Comparison of ENCODE assay signal across 13 cellular contexts in the genomic region with DNA sequence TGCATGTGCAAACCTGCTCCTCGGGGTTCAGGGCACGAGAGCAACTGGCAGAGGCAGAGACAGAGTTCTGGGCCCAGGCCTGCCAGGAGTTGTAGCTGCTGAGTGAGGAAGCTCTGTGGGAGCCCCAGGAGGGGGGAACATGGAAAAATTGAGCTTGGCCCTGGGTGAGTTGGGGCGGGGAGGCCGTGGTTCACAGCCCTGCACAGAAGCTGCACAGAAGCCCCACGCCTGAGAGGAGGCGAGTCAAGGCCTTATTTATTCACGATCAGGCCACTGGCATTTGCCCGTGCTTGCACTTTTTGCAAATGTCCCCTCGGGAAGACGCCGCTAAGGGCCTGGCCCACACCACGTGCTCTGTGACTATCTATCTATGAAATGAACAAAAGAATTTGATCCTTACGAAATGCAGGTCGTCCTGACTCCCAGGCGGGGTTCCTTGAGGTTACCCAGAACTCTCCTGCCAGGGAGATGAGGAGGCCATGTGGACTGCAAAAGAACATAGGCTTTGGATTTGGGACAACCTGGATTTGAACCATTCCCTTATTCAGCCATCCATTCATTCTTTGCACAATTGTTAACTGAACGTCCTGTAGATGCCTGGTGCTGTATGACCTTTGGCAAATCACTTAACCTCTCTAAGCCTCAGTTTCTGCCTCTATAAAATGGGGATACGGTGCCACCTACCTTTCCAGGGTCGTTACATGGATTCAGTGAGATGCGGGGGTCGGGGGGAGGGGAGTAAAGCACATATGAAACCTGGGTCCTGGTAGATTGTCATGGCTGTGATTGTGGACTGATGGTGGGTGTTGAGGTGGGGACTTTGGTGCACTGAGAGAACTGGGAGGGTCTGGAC. TPM values are rescaled to one million over a fixed set of nuclear protein-coding genes. Genes with fewer than 3 reads are reported as not detected.
DNase-seq lines count a peak whose midpoint lies in the region; ATAC-seq and TF ChIP-seq lines count a peak whose summit lies in the region.
"Had no signal": no experiment of that assay in that cellular context is flagged by ENCODE, and none has a peak within 500 bp of the region (broad histone marks: within the 10 kb centered on the region; RNA-seq: fewer than 3 reads in every experiment).

No MANE protein-coding gene starts in this region.

- DNase-seq in AG10803 (ENCODE audit: low read depth) (peak; percentile 87), WTC11 (ENCODE audit: low spot score) (no peak), fibroblast of villous mesenchyme (ENCODE audit: low read depth) (peak; percentile 79), neural progenitor cell (ENCODE audit: low spot score) (no peak), KG1 (lab: John Stamatoyannopoulos, UW) (no peak), ascending aorta (ENCODE audit: low spot score in 2 of 2) (no peak)
- no peak for DNase-seq in activated T-cell treated with anti-CD3 and anti-CD28 coated beads, Interleukin-2, amount 50 U/mL, for 1 hour
- DNase-seq: activated CD4-positive, alpha-beta memory T cell treated with anti-CD3 and anti-CD28 coated beads for 36 hours; activated naive CD4-positive, alpha-beta T cell treated with Interleukin-2 at 50 U/mL for 16 hours; cortex of kidney; DND-41; T-helper 1 cell had no signal

- intact Hi-C loops in ascending aorta (cut with DNase I) = loop anchor here (10.0 kb wide), 1 partner anchor 212 kb away; the partner anchor contains the start of gene AKNA

- H3K9me3 Mint-ChIP-seq in WTC11 (no peaks in the 10 kb centered on the region), neural progenitor cell (no peaks in the 10 kb centered on the region)
- H3K9me3 Mint-ChIP-seq: activated CD4-positive, alpha-beta memory T cell treated with anti-CD3 and anti-CD28 coated beads for 36 hours had no signal

- H3K27me3 Mint-ChIP-seq in WTC11 (ENCODE audit: low read depth) (no peaks in the 10 kb centered on the region), neural progenitor cell (ENCODE audit: insufficient read depth, low read depth) (peaks cover 5% of the 10 kb centered on the region)
- H3K27me3 Mint-ChIP-seq: activated CD4-positive, alpha-beta memory T cell treated with anti-CD3 and anti-CD28 coated beads for 36 hours had no signal

- no peak overlapping the region for H3K9ac ChIP-seq in neural progenitor cell

- POLR2A ChIA-PET in WTC11 (lab: Charles Lee) = no interaction called here

- peaks cover 18% of the 10 kb centered on the region for H3F3A ChIP-seq in neural progenitor cell (ENCODE audit: low read depth)

- H3K4me3 ChIP-seq in AG10803 (ENCODE audit: low read length) = no peak overlapping the region
- no peak overlapping the region for H3K4me3 ChIP-seq in fibroblast of villous mesenchyme (ENCODE audit: low read depth, low read length)
- H3K4me3 ChIP-seq in neural progenitor cell = no peak overlapping the region
- H3K4me3 ChIP-seq in ascending aorta = no peak overlapping the region

- ATAC-seq in WTC11 = no peak
- ATAC-seq in GM18907 (IDR thresholded peaks at IDR 0.05; ENCODE audit: unreplicated experiment) = no peak

- H3K4me2 ChIP-seq in neural progenitor cell = no peak overlapping the region

- H3K27ac ChIP-seq in neural progenitor cell (no peak overlapping the region), ascending aorta (peak overlapping the region in 1 of 2 donors; percentile 91)

- H2AFZ ChIP-seq in neural progenitor cell (replicated peaks) = no peak overlapping the region

- CTCF ChIA-PET in WTC11 (lab: Charles Lee) = no interaction called here

- H3K27me3 ChIP-seq in neural progenitor cell = no peaks in the 10 kb centered on the region
- no peaks in the 10 kb centered on the region for H3K27me3 ChIP-seq in ascending aorta

- no peaks in the 10 kb centered on the region for H3K79me2 ChIP-seq in neural progenitor cell (ENCODE audit: low read depth)

- no peaks in the 10 kb centered on the region for H3K4me1 Mint-ChIP-seq in WTC11
- H3K4me1 Mint-ChIP-seq in neural progenitor cell = peaks cover 86% of the 10 kb centered on the region

- H3K9me3 ChIP-seq in neural progenitor cell (ENCODE audit: low read depth) (no peaks in the 10 kb centered on the region), ascending aorta (no peaks in the 10 kb centered on the region)

- H3K4me3 Mint-ChIP-seq in WTC11 (no peak overlapping the region), neural progenitor cell (no peak overlapping the region)
- H3K4me3 Mint-ChIP-seq: activated CD4-positive, alpha-beta memory T cell treated with anti-CD3 and anti-CD28 coated beads for 36 hours had no signal

- H3K4me1 ChIP-seq in neural progenitor cell (peaks cover 21% of the 10 kb centered on the region), ascending aorta (peaks cover 15 to 71% of the 10 kb centered on the region in 2 donors)

- H3K36me3 Mint-ChIP-seq in WTC11 = peaks cover 4% of the 10 kb centered on the region
- H3K36me3 Mint-ChIP-seq in neural progenitor cell = peaks cover 6% of the 10 kb centered on the region
- H3K36me3 Mint-ChIP-seq: activated CD4-positive, alpha-beta memory T cell treated with anti-CD3 and anti-CD28 coated beads for 36 hours had no signal

- TF ChIP-seq CTCF in AG10803 (conservative IDR thresholded peaks at IDR 0.05; ENCODE audit: low read length) = no peak
- no peak for TF ChIP-seq CTCF in WTC11 (IDR thresholded peaks at IDR 0.05)
- no peak for TF ChIP-seq CTCF in fibroblast of villous mesenchyme (IDR thresholded peaks at IDR 0.05; ENCODE audit: insufficient read depth, low read depth, low read length)
- no peak for TF ChIP-seq CTCF in neural progenitor cell (IDR thresholded peaks at IDR 0.05)
- no peak for TF ChIP-seq CTCF in ascending aorta (IDR thresholded peaks at IDR 0.05)

- no peaks in the 10 kb centered on the region for H3K36me3 ChIP-seq in neural progenitor cell
- no peaks in the 10 kb centered on the region for H3K36me3 ChIP-seq in ascending aorta

- H3K27ac Mint-ChIP-seq in WTC11 (peak overlapping the region; percentile 71; the same call in 1 of the 2 replicates), neural progenitor cell (peak overlapping the region; percentile 86)
- H3K27ac Mint-ChIP-seq: activated CD4-positive, alpha-beta memory T cell treated with anti-CD3 and anti-CD28 coated beads for 36 hours had no signal

- H4K20me1 ChIP-seq in neural progenitor cell (ENCODE audit: low read depth) = peaks cover 15% of the 10 kb centered on the region

TF ChIP-seq in WTC11, 78 proteins besides CTCF, POLR2A, EP300 and RAD21 (continues in another document):
- TF ChIP-seq, protein P1, sequence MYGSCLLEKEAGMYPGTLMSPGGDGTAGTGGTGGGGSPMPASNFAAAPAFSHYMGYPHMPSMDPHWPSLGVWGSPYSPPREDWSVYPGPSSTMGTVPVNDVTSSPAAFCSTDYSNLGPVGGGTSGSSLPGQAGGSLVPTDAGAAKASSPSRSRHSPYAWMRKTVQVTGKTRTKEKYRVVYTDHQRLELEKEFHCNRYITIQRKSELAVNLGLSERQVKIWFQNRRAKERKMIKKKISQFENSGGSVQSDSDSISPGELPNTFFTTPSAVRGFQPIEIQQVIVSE (CRISPR knock-in tag; IDR thresholded peaks at IDR 0.05; ENCODE audit: borderline replicate concordance) = no peak
- TF ChIP-seq AR (CRISPR knock-in tag; IDR thresholded peaks at IDR 0.05) = no peak
- no peak for TF ChIP-seq OVOL2 (CRISPR knock-in tag; IDR thresholded peaks at IDR 0.05; ENCODE audit: borderline replicate concordance)
- TF ChIP-seq, protein P2, sequence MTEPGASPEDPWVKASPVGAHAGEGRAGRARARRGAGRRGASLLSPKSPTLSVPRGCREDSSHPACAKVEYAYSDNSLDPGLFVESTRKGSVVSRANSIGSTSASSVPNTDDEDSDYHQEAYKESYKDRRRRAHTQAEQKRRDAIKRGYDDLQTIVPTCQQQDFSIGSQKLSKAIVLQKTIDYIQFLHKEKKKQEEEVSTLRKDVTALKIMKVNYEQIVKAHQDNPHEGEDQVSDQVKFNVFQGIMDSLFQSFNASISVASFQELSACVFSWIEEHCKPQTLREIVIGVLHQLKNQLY (CRISPR knock-in tag; IDR thresholded peaks at IDR 0.05) = no peak
- no peak for TF ChIP-seq TEAD4 (CRISPR knock-in tag; IDR thresholded peaks at IDR 0.05)
- TF ChIP-seq, protein P3, sequence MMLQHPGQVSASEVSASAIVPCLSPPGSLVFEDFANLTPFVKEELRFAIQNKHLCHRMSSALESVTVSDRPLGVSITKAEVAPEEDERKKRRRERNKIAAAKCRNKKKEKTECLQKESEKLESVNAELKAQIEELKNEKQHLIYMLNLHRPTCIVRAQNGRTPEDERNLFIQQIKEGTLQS (CRISPR knock-in tag; conservative IDR thresholded peaks at IDR 0.05) = no peak

RNA-seq across cellular contexts. Expression of gene COL27A1, which starts 17.9 kb away (rescaled TPM):
- total RNA-seq in WTC11 (2021) (34.5 to 47.5 TPM (median 36.9 TPM) in 3 replicates), fibroblast of villous mesenchyme (22.9 and 23.3 TPM in 2 replicates), neural progenitor cell (ENCODE audit: low replicate concordance) (4.3 and 16.2 TPM in 2 replicates), ascending aorta (9.3 TPM)

Comparison
In these comparisons a context has a peak if more than half of its experiments do, and no peak if none do; other contexts are left out.
1. DNase-seq: peak in AG10803 (single experiment) and fibroblast of villous mesenchyme (single experiment); none in WTC11 (single experiment), neural progenitor cell (single experiment), KG1 (single experiment), activated T-cell treated with anti-CD3 and anti-CD28 coated beads, Interleukin-2, amount 50 U/mL, for 1 hour (single experiment) and ascending aorta (0 of 2).